In genomic region chr11:111010391-111011354, GRCh38 we compare ENCODE assay signal across 24 cellular contexts.
DNase-seq lines count a peak whose midpoint lies in the region; ATAC-seq, FAIRE-seq and TF ChIP-seq lines count a peak whose summit lies in the region.
"Had no signal": no experiment of that assay in that cellular context is flagged by ENCODE, and none has a peak within 500 bp of the region (broad histone marks: within the 10 kb centered on the region; RNA-seq: fewer than 3 reads in every experiment).

No MANE protein-coding gene starts in this region.

- H4K91ac ChIP-seq in neuronal stem cell (ENCODE audit: low read depth, low read length, poor library complexity) = no peak overlapping the region

- no peak overlapping the region for H3K9ac ChIP-seq in neuronal stem cell (ENCODE audit: low read depth, low read length, poor library complexity)

- FAIRE-seq in GM12892 (lab: Jason Lieb, UNC) (peak; percentile 50), RCC 7860 (lab: Jason Lieb, UNC) (no peak)
- FAIRE-seq: G401.6 had no signal

- no peak overlapping the region for H3K4ac ChIP-seq in neuronal stem cell (ENCODE audit: low read length)

- peaks cover 5% of the 10 kb centered on the region for H3K27me3 Mint-ChIP-seq in brain
- peaks cover 30 to 41% of the 10 kb centered on the region in 2 donors for H3K27me3 Mint-ChIP-seq in stimulated activated naive B cell treated with anti-CD40 and anti-IgM and Interleukin-4, amounts not matched to agents 10 μg/mL and 1 μg/mL and 100 μg/mL, for 72 hours

- H3K9me3 Mint-ChIP-seq in brain = no peaks in the 10 kb centered on the region
- peaks cover 0 to 2% of the 10 kb centered on the region in 2 donors for H3K9me3 Mint-ChIP-seq in stimulated activated naive B cell treated with anti-CD40 and anti-IgM and Interleukin-4, amounts not matched to agents 10 μg/mL and 1 μg/mL and 100 μg/mL, for 72 hours
- H3K9me3 Mint-ChIP-seq: GM23338, H9 had no signal

- H3K4me3 ChIP-seq in neuronal stem cell (ENCODE audit: low read length in 2 of 2) = no peak overlapping the region
- H3K4me3 ChIP-seq: GM23338 had no signal

- no CpG with 5 or more reads among the region's 6 CpGs for WGBS in neuronal stem cell (ENCODE audit: extremely low coverage in 2 of 2, insufficient read length in 2 of 2, insufficient replicate concordance in 1 of 2), 2 donors

- H2AK5ac ChIP-seq in neuronal stem cell (ENCODE audit: low read depth, low read length) = no peak overlapping the region

- peak overlapping the region; percentile 33 for H3K14ac ChIP-seq in neuronal stem cell (ENCODE audit: low read length)

- H3K18ac ChIP-seq in neuronal stem cell (ENCODE audit: low read length) = no peak overlapping the region

- no peaks in the 10 kb centered on the region for H3K36me3 ChIP-seq in neuronal stem cell (replicated peaks in 1 of 2; ENCODE audit: control insufficient read depth in 2 of 2, insufficient read depth in 2 of 2, low read length in 2 of 2)

- no peaks in the 10 kb centered on the region for H3K27me3 ChIP-seq in neuronal stem cell (ENCODE audit: control insufficient read depth in 3 of 3, insufficient read depth in 3 of 3, low read depth in 1 of 3, low read length in 3 of 3)

- H3K79me1 ChIP-seq in neuronal stem cell (ENCODE audit: low read depth, low read length) = no peaks in the 10 kb centered on the region

- H2AFZ ChIP-seq in neuronal stem cell (ENCODE audit: low read length) = no peak overlapping the region
- H2AFZ ChIP-seq: GM23338 had no signal

- H2BK5ac ChIP-seq in neuronal stem cell (ENCODE audit: low read length) = no peak overlapping the region

- TF ChIP-seq CTCF in brain (conservative IDR thresholded peaks at IDR 0.05) = no peak

- H3K36me3 Mint-ChIP-seq in brain = no peaks in the 10 kb centered on the region
- peaks cover 0 to 4% of the 10 kb centered on the region in 2 donors for H3K36me3 Mint-ChIP-seq in stimulated activated naive B cell treated with anti-CD40 and anti-IgM and Interleukin-4, amounts not matched to agents 10 μg/mL and 1 μg/mL and 100 μg/mL, for 72 hours
- H3K36me3 Mint-ChIP-seq: CD4-positive, alpha-beta memory T cell had no signal

- no peaks in the 10 kb centered on the region for H3K9me3 ChIP-seq in neuronal stem cell (replicated peaks in 1 of 2; ENCODE audit: control insufficient read depth in 2 of 2, insufficient read depth in 1 of 2, low read depth in 1 of 2, low read length in 2 of 2)

- peak overlapping the region in 3 of 5 experiments; percentile 15 to 49 (median 16) for H3K27ac Mint-ChIP-seq in brain
- H3K27ac Mint-ChIP-seq in stimulated activated naive B cell treated with anti-CD40 and anti-IgM and Interleukin-4, amounts not matched to agents 10 μg/mL and 1 μg/mL and 100 μg/mL, for 72 hours = no peak overlapping the region
- H3K27ac Mint-ChIP-seq: CD4-positive, alpha-beta memory T cell; GM23338; H9; IgD-negative memory B cell had no signal

- H3K27ac ChIP-seq in neuronal stem cell (replicated peaks; ENCODE audit: low read length) = no peak overlapping the region

- no peak overlapping the region for H2BK12ac ChIP-seq in neuronal stem cell (ENCODE audit: low read length)

- peaks cover 0 to 2% of the 10 kb centered on the region in 2 donors for H3K4me1 ChIP-seq in neuronal stem cell (ENCODE audit: control insufficient read depth in 2 of 2, insufficient read depth in 1 of 2, low read depth in 1 of 2, low read length in 2 of 2)

- H3K23ac ChIP-seq in neuronal stem cell (ENCODE audit: low read depth, low read length, poor library complexity) = no peak overlapping the region

- H4K8ac ChIP-seq in neuronal stem cell (ENCODE audit: low read depth, low read length) = no peak overlapping the region

- H2BK120ac ChIP-seq in neuronal stem cell (ENCODE audit: low read depth, low read length) = no peak overlapping the region

- no peak overlapping the region for H3K4me3 Mint-ChIP-seq in brain
- no peak overlapping the region for H3K4me3 Mint-ChIP-seq in stimulated activated naive B cell treated with anti-CD40 and anti-IgM and Interleukin-4, amounts not matched to agents 10 μg/mL and 1 μg/mL and 100 μg/mL, for 72 hours
- H3K4me3 Mint-ChIP-seq: CD4-positive, alpha-beta memory T cell; GM23338; H9; IgD-negative memory B cell had no signal

- H3K4me2 ChIP-seq in neuronal stem cell (ENCODE audit: insufficient read depth, low read length, poor library complexity, severe bottlenecking) = no peak overlapping the region
- H3K4me2 ChIP-seq: GM23338 had no signal

- H2BK15ac ChIP-seq in neuronal stem cell (ENCODE audit: low read length) = no peak overlapping the region

- TF ChIP-seq POLR2A in GM12892 (IDR thresholded peaks at IDR 0.05; ENCODE audit: low read depth, low read length) = no peak

- no peak for ATAC-seq in stimulated activated naive B cell treated with anti-CD40 and anti-IgM and Interleukin-4, amounts not matched to agents 10 μg/mL and 1 μg/mL and 100 μg/mL, for 72 hours (replicated peaks)
- ATAC-seq: GM23338, PC-3 had no signal

- no peaks in the 10 kb centered on the region for H3K4me1 Mint-ChIP-seq in brain
- peaks cover 12 to 19% of the 10 kb centered on the region in 2 donors for H3K4me1 Mint-ChIP-seq in stimulated activated naive B cell treated with anti-CD40 and anti-IgM and Interleukin-4, amounts not matched to agents 10 μg/mL and 1 μg/mL and 100 μg/mL, for 72 hours
- H3K4me1 Mint-ChIP-seq: CD4-positive, alpha-beta memory T cell; GM23338 had no signal

- peak; percentile 9 for DNase-seq in EH (ENCODE audit: low read depth)
- DNase-seq in GM12892 (ENCODE audit: insufficient read length) = no peak
- no peak for DNase-seq in neuronal stem cell (ENCODE audit: low spot score)
- no peak for DNase-seq in stimulated activated naive B cell treated with anti-CD40 and anti-IgM and Interleukin-4, amounts not matched to agents 10 μg/mL and 1 μg/mL and 100 μg/mL, for 72 hours
- no peak for DNase-seq in RCC 7860 (ENCODE audit: low spot score)
- DNase-seq in NCI-H1694 (lab: John Stamatoyannopoulos, UW) = no peak
- DNase-seq: C1 segment of cervical spinal cord; CD4-positive, alpha-beta memory T cell; COR-L47; DMS53; H9; NCI-H1092; NCI-H1417 treated with DMSO at 0.1 percent for 48 hours; NCI-H187 treated with DMSO at 0.1 percent for 48 hours; NCI-H446 treated with DMSO at 0.1 percent for 48 hours; NCI-H526; PC-3; Right ventricle myocardium superior; RPMI8226; T-helper 1 cell had no signal
